ENCODE assay signal across 10 cellular contexts in the genomic region with DNA sequence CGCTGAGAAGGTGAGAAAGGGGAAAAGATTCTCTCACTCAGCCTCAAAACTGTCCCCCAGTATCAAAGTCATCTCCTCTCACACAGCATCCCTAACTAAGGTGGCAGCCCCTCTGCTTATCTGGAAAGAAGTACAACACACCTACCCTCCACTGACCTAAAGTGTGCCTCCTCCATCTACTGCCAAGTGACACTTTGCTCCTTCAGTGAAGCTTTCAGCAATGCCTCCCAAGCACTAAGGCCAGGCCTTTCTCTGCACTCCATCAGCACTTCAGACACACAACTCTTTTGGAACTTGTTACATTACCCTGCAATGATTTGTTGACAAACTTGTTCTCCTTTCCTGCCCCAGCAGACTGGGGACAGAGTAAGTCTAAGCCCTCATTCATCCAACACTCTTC. TPM values are rescaled to one million over a fixed set of nuclear protein-coding genes. Genes with fewer than 3 reads are reported as not detected.
A peak's percentile ranks its signal among the peaks of the same experiment; 100 is the strongest.
DNase-seq lines count a peak whose midpoint lies in the region; ATAC-seq and TF ChIP-seq lines count a peak whose summit lies in the region.
"Had no signal": no experiment of that assay in that cellular context is flagged by ENCODE, and none has a peak within 500 bp of the region (broad histone marks: within the 10 kb centered on the region; RNA-seq: fewer than 3 reads in every experiment).

No MANE protein-coding gene starts in this region.

- H3K9me3 Mint-ChIP-seq in CD4-positive, CD25-positive, alpha-beta regulatory T cell: peaks cover 0 to 1% (median 0%) of the 10 kb centered on the region in 7 donors

- peaks cover 67% of the 10 kb centered on the region for H3K4me1 ChIP-seq in CD4-positive, CD25-positive, alpha-beta regulatory T cell (ENCODE audit: control insufficient read depth, insufficient read depth, low read length, poor library complexity, severe bottlenecking)
- H3K4me1 ChIP-seq in neutrophil (ENCODE audit: control insufficient read depth in 1 of 2, insufficient read depth in 1 of 2, low read depth in 1 of 2, low read length in 1 of 2) (peaks cover 78 to 86% of the 10 kb centered on the region in 2 experiments), prostate gland (replicated peaks) (peaks cover 8% of the 10 kb centered on the region)

- intact Hi-C loops in dorsolateral prefrontal cortex (cut with DNase I) (no loop called here), prostate gland (cut with DNase I) (no loop called here)

- H3K4me1 Mint-ChIP-seq in CD4-positive, CD25-positive, alpha-beta regulatory T cell: peaks cover 6 to 77% (median 54%) of the 10 kb centered on the region in 4 donors

- no peak for TF ChIP-seq POLR2A in NB4 (IDR thresholded peaks at IDR 0.05; ENCODE audit: extremely low read depth, insufficient read length)
- no peak for TF ChIP-seq POLR2A in prostate gland (IDR thresholded peaks at IDR 0.05)

- peak overlapping the region; percentile 63 for H3K4me3 ChIP-seq in CD4-positive, CD25-positive, alpha-beta regulatory T cell (ENCODE audit: low read depth, low read length)
- peak overlapping the region; percentile 9 for H3K4me3 ChIP-seq in NB4 (ENCODE audit: low read depth, low read length)
- H3K4me3 ChIP-seq in dorsolateral prefrontal cortex: peak overlapping the region in 53 of 59 donors; percentile 18 to 98 (median 82)
- H3K4me3 ChIP-seq in neutrophil (ENCODE audit: low read depth in 1 of 2, low read length in 1 of 2): peak overlapping the region; percentile 94 to 100
- peak overlapping the region in 1 of 2 donors; percentile 81 for H3K4me3 ChIP-seq in prostate gland

- peak overlapping the region; percentile 82 to 99 (median 99) for H3K27ac Mint-ChIP-seq in CD4-positive, CD25-positive, alpha-beta regulatory T cell

- WGBS in prostate gland: 100% methylated on average over 1 of the region's 1 CpG

- no peaks in the 10 kb centered on the region for H3K27me3 ChIP-seq in CD4-positive, CD25-positive, alpha-beta regulatory T cell (ENCODE audit: control insufficient read depth, insufficient read depth, low read length)
- H3K27me3 ChIP-seq in dorsolateral prefrontal cortex (no peaks in the 10 kb centered on the region), neutrophil (no peaks in the 10 kb centered on the region), prostate gland (replicated peaks; ENCODE audit: insufficient read depth) (no peaks in the 10 kb centered on the region)

- H3K36me3 Mint-ChIP-seq in CD4-positive, CD25-positive, alpha-beta regulatory T cell: peaks cover 34% of the 10 kb centered on the region

- H3K4me3 Mint-ChIP-seq in CD4-positive, CD25-positive, alpha-beta regulatory T cell: peak overlapping the region; percentile 95 to 99 (median 98)

- no peak overlapping the region for H3K27ac ChIP-seq in CD4-positive, CD25-positive, alpha-beta regulatory T cell (ENCODE audit: insufficient read depth, low read length, poor library complexity, severe bottlenecking)
- H3K27ac ChIP-seq in dorsolateral prefrontal cortex: peak overlapping the region in 6 of 59 donors; percentile 12 to 98 (median 96)
- H3K27ac ChIP-seq in neutrophil: peak overlapping the region; percentile 99
- no peak overlapping the region for H3K27ac ChIP-seq in prostate gland

- no peak for ATAC-seq in CD4-positive, CD25-positive, alpha-beta regulatory T cell (ENCODE audit: low read depth in 2 of 2)
- ATAC-seq in HG03521 (IDR thresholded peaks at IDR 0.05; ENCODE audit: unreplicated experiment): no peak
- no peak for ATAC-seq in HG03439 (IDR thresholded peaks at IDR 0.05; ENCODE audit: unreplicated experiment)

- H3K36me3 ChIP-seq in CD4-positive, CD25-positive, alpha-beta regulatory T cell (ENCODE audit: control insufficient read depth, insufficient read depth, low read length): peaks cover 28% of the 10 kb centered on the region
- H3K36me3 ChIP-seq in neutrophil: peaks cover 27% of the 10 kb centered on the region
- H3K36me3 ChIP-seq in prostate gland: no peaks in the 10 kb centered on the region

- peaks cover 8% of the 10 kb centered on the region for H3K27me3 Mint-ChIP-seq in CD4-positive, CD25-positive, alpha-beta regulatory T cell

- DNase-seq in CD4-positive, CD25-positive, alpha-beta regulatory T cell: no peak
- DNase-seq in NB4 (ENCODE audit: low read depth) (no peak), dorsolateral prefrontal cortex (no peak), HuH-7 (ENCODE audit: low spot score) (no peak), prostate gland (ENCODE audit: low spot score) (no peak)
- DNase-seq: KBM-7, SIG-M5 had no signal

- TF ChIP-seq CTCF in NB4 (IDR thresholded peaks at IDR 0.05; ENCODE audit: low read depth, low read length) (no peak), dorsolateral prefrontal cortex (IDR thresholded peaks at IDR 0.05 in 54 of 56, conservative IDR thresholded peaks at IDR 0.05 in 2 of 56; ENCODE audit: low read depth in 1 of 56, partially characterized antibody in 56 of 56) (no peak), neutrophil (IDR thresholded peaks at IDR 0.05) (no peak), prostate gland (IDR thresholded peaks at IDR 0.05) (no peak)

- H3K9me3 ChIP-seq in CD4-positive, CD25-positive, alpha-beta regulatory T cell (ENCODE audit: control insufficient read depth in 2 of 2, low read length in 2 of 2): no peaks in the 10 kb centered on the region
- no peaks in the 10 kb centered on the region for H3K9me3 ChIP-seq in neutrophil
- no peaks in the 10 kb centered on the region for H3K9me3 ChIP-seq in prostate gland

RNA-seq across cellular contexts. Expression of a gene that starts 1.4 kb away (rescaled TPM):
- 18.3 TPM for total RNA-seq in CD4-positive, CD25-positive, alpha-beta regulatory T cell
- polyA plus RNA-seq in CD4-positive, CD25-positive, alpha-beta regulatory T cell: 1 to 10 TPM; 2.2 to 6.5 (median 4.5) TPM
- 10 to 100 TPM; 24.9 to 51.7 (median 37.5) TPM for total RNA-seq in dorsolateral prefrontal cortex
- total RNA-seq in prostate gland: 10 to 100 TPM; 23.3 to 35.3 TPM

RNA-seq across cellular contexts. Expression of a gene that starts 13.7 kb away (rescaled TPM):
- total RNA-seq in CD4-positive, CD25-positive, alpha-beta regulatory T cell: 39.1 TPM
- 10 to 100 TPM; 24.8 to 33.3 (median 27.5) TPM for polyA plus RNA-seq in CD4-positive, CD25-positive, alpha-beta regulatory T cell
- total RNA-seq in dorsolateral prefrontal cortex (10 to 100 TPM; 15.9 to 43.0 (median 23.4) TPM), prostate gland (10 to 100 TPM; 44.2 to 63.1 TPM)

RNA-seq across cellular contexts. Expression of a gene that starts 34.6 kb away (rescaled TPM):
- 50.6 TPM for total RNA-seq in CD4-positive, CD25-positive, alpha-beta regulatory T cell
- polyA plus RNA-seq in CD4-positive, CD25-positive, alpha-beta regulatory T cell: 1 to 10 TPM; 6.0 to 9.8 (median 7.2) TPM
- total RNA-seq in dorsolateral prefrontal cortex (100 to 1,000 TPM in 5 of 120 experiments, 10 to 100 TPM in 115; 27.9 to 117 (median 68.8) TPM), prostate gland (10 to 100 TPM; 65.0 to 99.7 TPM)
